ENCODE assay signal across 1 cellular context in genomic region chr7:127620406-127621233, GRCh38.
TF ChIP-seq lines count a peak whose summit lies in the region.

No MANE protein-coding gene starts in this region.

TF ChIP-seq in IMR-90, 13 proteins besides CTCF, POLR2A, EP300 and RAD21:
- TF ChIP-seq CEBPB (IDR thresholded peaks at IDR 0.05; ENCODE audit: low read depth, low read length) (no peak), RCOR1 (IDR thresholded peaks at IDR 0.05; ENCODE audit: insufficient replicate concordance, low read length) (no peak), MAZ (IDR thresholded peaks at IDR 0.05; ENCODE audit: borderline replicate concordance, low read depth, low read length) (no peak), CHD1 (IDR thresholded peaks at IDR 0.05; ENCODE audit: low read depth, low read length) (no peak), USF2 (IDR thresholded peaks at IDR 0.05; ENCODE audit: low read depth, low read length) (no peak), FOS (IDR thresholded peaks at IDR 0.05; ENCODE audit: low read depth, low read length) (no peak), MAFK (IDR thresholded peaks at IDR 0.05; ENCODE audit: low read depth, low read length) (no peak), RFX5 (IDR thresholded peaks at IDR 0.05; ENCODE audit: low read depth, low read length) (no peak), BHLHE40 (IDR thresholded peaks at IDR 0.05; ENCODE audit: low read depth, low read length) (no peak), MXI1 (IDR thresholded peaks at IDR 0.05; ENCODE audit: borderline replicate concordance, low read depth, low read length) (no peak), NFE2L2 (IDR thresholded peaks at IDR 0.05; ENCODE audit: low read depth, low read length) (no peak), SMC3 (IDR thresholded peaks at IDR 0.05; ENCODE audit: low read depth, low read length) (no peak)
- TF ChIP-seq, protein P1, sequence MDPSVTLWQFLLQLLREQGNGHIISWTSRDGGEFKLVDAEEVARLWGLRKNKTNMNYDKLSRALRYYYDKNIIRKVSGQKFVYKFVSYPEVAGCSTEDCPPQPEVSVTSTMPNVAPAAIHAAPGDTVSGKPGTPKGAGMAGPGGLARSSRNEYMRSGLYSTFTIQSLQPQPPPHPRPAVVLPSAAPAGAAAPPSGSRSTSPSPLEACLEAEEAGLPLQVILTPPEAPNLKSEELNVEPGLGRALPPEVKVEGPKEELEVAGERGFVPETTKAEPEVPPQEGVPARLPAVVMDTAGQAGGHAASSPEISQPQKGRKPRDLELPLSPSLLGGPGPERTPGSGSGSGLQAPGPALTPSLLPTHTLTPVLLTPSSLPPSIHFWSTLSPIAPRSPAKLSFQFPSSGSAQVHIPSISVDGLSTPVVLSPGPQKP (IDR thresholded peaks at IDR 0.05; ENCODE audit: borderline replicate concordance, low read depth, low read length) = no peak
